In genomic region chr12:3980504-3981272, GRCh38 we compare ENCODE assay signal across 18 cellular contexts.
"Had no signal": no experiment of that assay in that cellular context is flagged by ENCODE, and none has a peak within 500 bp of the region (broad histone marks: within the 10 kb centered on the region; RNA-seq: fewer than 3 reads in every experiment).

No MANE protein-coding gene starts in this region.

- H3K4me3 Mint-ChIP-seq: activated CD8-positive, alpha-beta memory T cell treated with anti-CD3 and anti-CD28 coated beads, Interleukin-2, amount 10 ng/mL, durations not matched to agents 7 days and 5 days; naive thymus-derived CD4-positive, alpha-beta T cell; neural crest cell; stimulated activated naive B cell treated with anti-CD40 and anti-IgM and Interleukin-4, amounts not matched to agents 10 μg/mL and 1 μg/mL and 100 μg/mL, for 72 hours; WTC11 had no signal

- H3K27ac Mint-ChIP-seq: activated CD8-positive, alpha-beta memory T cell treated with anti-CD3 and anti-CD28 coated beads, Interleukin-2, amount 10 ng/mL, durations not matched to agents 7 days and 5 days; stimulated activated naive B cell treated with anti-CD40 and anti-IgM and Interleukin-4, amounts not matched to agents 10 μg/mL and 1 μg/mL and 100 μg/mL, for 72 hours; WTC11 had no signal

- H3K27me3 Mint-ChIP-seq: activated CD8-positive, alpha-beta memory T cell treated with anti-CD3 and anti-CD28 coated beads, Interleukin-2, amount 10 ng/mL, durations not matched to agents 7 days and 5 days; naive thymus-derived CD4-positive, alpha-beta T cell had no signal

- H3K4me1 Mint-ChIP-seq: neural crest cell had no signal

- DNase-seq: activated gamma-delta T cell treated with Interleukin-2 at 50 U/mL for 16 hours; adrenal gland; brain microvascular endothelial cell; central memory CD4-positive, alpha-beta T cell; dermis blood vessel endothelial cell; effector CD8-positive, alpha-beta T cell; foreskin melanocyte; naive thymus-derived CD4-positive, alpha-beta T cell; small intestine; stimulated activated CD4-positive, alpha-beta T cell treated with anti-CD3 and anti-CD28 coated beads, Interleukin-2, amount 100 ng/mL, for 24 hours; stimulated activated naive B cell treated with anti-CD40 and anti-IgM and Interleukin-4, amounts not matched to agents 10 μg/mL and 1 μg/mL and 100 μg/mL, for 72 hours; T-helper 9 cell; upper lobe of right lung had no signal

- ATAC-seq: activated CD8-positive, alpha-beta memory T cell treated with anti-CD3 and anti-CD28 coated beads, Interleukin-2, amount 10 ng/mL, durations not matched to agents 7 days and 5 days; left lobe of liver; naive thymus-derived CD4-positive, alpha-beta T cell; sciatic nerve; upper lobe of right lung; WTC11 had no signal
